ENCODE assay signal across 30 cellular contexts in genomic region chr4:74921490-74921889, GRCh38. TPM values are rescaled to one million over a fixed set of nuclear protein-coding genes. Genes with fewer than 3 reads are reported as not detected.
"Had no signal": no experiment of that assay in that cellular context is flagged by ENCODE, and none has a peak within 500 bp of the region (broad histone marks: within the 10 kb centered on the region; RNA-seq: fewer than 3 reads in every experiment).

No MANE protein-coding gene starts in this region.

- H3K9ac ChIP-seq: neural progenitor cell, parathyroid adenoma had no signal

- ATAC-seq: natural killer cell; psoas muscle; right cardiac atrium; right lobe of liver; stimulated activated effector memory CD8-positive, alpha-beta T cell treated with anti-CD3 and anti-CD28 coated beads, Interleukin-12 subunit alpha, Interleukin-12 subunit beta, amount 100 ng/mL, for 72 hours; stimulated activated naive CD8-positive, alpha-beta T cell treated with anti-CD3 and anti-CD28 coated beads, Interleukin-15, amount 100 ng/mL, for 72 hours; stimulated activated naive CD8-positive, alpha-beta T cell treated with anti-CD3 and anti-CD28 coated beads, Interleukin-15, Interleukin-2, amounts not matched to agents 100 U/mL and 50 U/mL, for 24 hours; upper lobe of right lung had no signal

- H3K4me1 ChIP-seq: neural progenitor cell, parathyroid adenoma, psoas muscle, right lobe of liver, sigmoid colon, suprapubic skin, testis, transverse colon, upper lobe of right lung, uterus had no signal

- H3K27ac Mint-ChIP-seq: natural killer cell; nephron; neural progenitor cell; progenitor cell of endocrine pancreas; stimulated activated effector memory CD8-positive, alpha-beta T cell treated with anti-CD3 and anti-CD28 coated beads, Interleukin-12 subunit alpha, Interleukin-12 subunit beta, amount 100 ng/mL, for 72 hours; stimulated activated naive CD8-positive, alpha-beta T cell treated with anti-CD3 and anti-CD28 coated beads, Interleukin-15, amount 100 ng/mL, for 72 hours; type B pancreatic cell had no signal

- H3K27ac ChIP-seq: neural progenitor cell, ovary, parathyroid adenoma, psoas muscle, right lobe of liver, sigmoid colon, suprapubic skin, testis, tibial artery, transverse colon, upper lobe of right lung, uterus had no signal

- H3K4me2 ChIP-seq: neural progenitor cell had no signal

- H3K27me3 ChIP-seq: neural progenitor cell, ovary, right lobe of liver, sigmoid colon, suprapubic skin, testis, tibial artery, transverse colon, upper lobe of right lung, uterus had no signal

- DNase-seq: natural killer cell; occipital lobe; ovary; posterior cingulate gyrus; psoas muscle; right cardiac atrium; right lobe of liver; sigmoid colon; small intestine; stimulated activated CD4-positive, alpha-beta T cell treated with anti-CD3 and anti-CD28 coated beads, Interleukin-15, amount 100 ng/mL, for 24 hours; stimulated activated CD4-positive, alpha-beta T cell treated with anti-CD3 and anti-CD28 coated beads, Interleukin-2, amount 100 ng/mL, for 24 hours; stimulated activated CD4-positive, alpha-beta T cell treated with anti-CD3 and anti-CD28 coated beads, Interleukin-2, amount 100 ng/mL, for 48 hours; stimulated activated CD4-positive, alpha-beta T cell treated with anti-CD3 and anti-CD28 coated beads, Interleukin-4, amount 100 ng/mL, for 24 hours; stimulated activated naive CD4-positive, alpha-beta T cell; stimulated activated naive CD8-positive, alpha-beta T cell treated with anti-CD3 and anti-CD28 coated beads, Interleukin-15, amount 100 ng/mL, for 72 hours; stimulated activated naive CD8-positive, alpha-beta T cell treated with anti-CD3 and anti-CD28 coated beads, Interleukin-15, Interleukin-2, amounts not matched to agents 100 U/mL and 50 U/mL, for 24 hours; substantia nigra; testis; tibial artery; transverse colon; upper lobe of right lung; uterus had no signal

- H3K4me3 Mint-ChIP-seq: natural killer cell; nephron; neural progenitor cell; stimulated activated effector memory CD8-positive, alpha-beta T cell treated with anti-CD3 and anti-CD28 coated beads, Interleukin-12 subunit alpha, Interleukin-12 subunit beta, amount 100 ng/mL, for 72 hours; stimulated activated naive CD8-positive, alpha-beta T cell treated with anti-CD3 and anti-CD28 coated beads, Interleukin-15, amount 100 ng/mL, for 72 hours; type B pancreatic cell had no signal

- H3K27me3 Mint-ChIP-seq: stimulated activated naive CD8-positive, alpha-beta T cell treated with anti-CD3 and anti-CD28 coated beads, Interleukin-15, amount 100 ng/mL, for 72 hours; type B pancreatic cell had no signal

- H3K79me2 ChIP-seq: parathyroid adenoma had no signal

- H2AFZ ChIP-seq: neural progenitor cell, parathyroid adenoma had no signal

- H3K4me3 ChIP-seq: neural progenitor cell, ovary, psoas muscle, right lobe of liver, sigmoid colon, suprapubic skin, testis, tibial artery, transverse colon, upper lobe of right lung, uterus had no signal

- H3K9me3 ChIP-seq: ovary, psoas muscle, right lobe of liver, sigmoid colon, suprapubic skin, testis, tibial artery, transverse colon, upper lobe of right lung, uterus had no signal

- H3K36me3 ChIP-seq: neural progenitor cell, ovary, right lobe of liver, sigmoid colon, suprapubic skin, tibial artery, transverse colon, upper lobe of right lung, uterus had no signal

- H3K9me3 Mint-ChIP-seq: nephron; neural progenitor cell; stimulated activated effector memory CD8-positive, alpha-beta T cell treated with anti-CD3 and anti-CD28 coated beads, Interleukin-12 subunit alpha, Interleukin-12 subunit beta, amount 100 ng/mL, for 72 hours; stimulated activated naive CD8-positive, alpha-beta T cell treated with anti-CD3 and anti-CD28 coated beads, Interleukin-15, amount 100 ng/mL, for 72 hours; type B pancreatic cell had no signal

- H3K36me3 Mint-ChIP-seq: natural killer cell; neural progenitor cell; stimulated activated effector memory CD8-positive, alpha-beta T cell treated with anti-CD3 and anti-CD28 coated beads, Interleukin-12 subunit alpha, Interleukin-12 subunit beta, amount 100 ng/mL, for 72 hours; type B pancreatic cell had no signal

- FAIRE-seq: small intestine had no signal

- H3K4me1 Mint-ChIP-seq: natural killer cell; nephron; neural progenitor cell; stimulated activated effector memory CD8-positive, alpha-beta T cell treated with anti-CD3 and anti-CD28 coated beads, Interleukin-12 subunit alpha, Interleukin-12 subunit beta, amount 100 ng/mL, for 72 hours; stimulated activated naive CD8-positive, alpha-beta T cell treated with anti-CD3 and anti-CD28 coated beads, Interleukin-15, amount 100 ng/mL, for 72 hours had no signal

RNA-seq across cellular contexts. Expression of gene PARM1, which starts 11.4 kb away (rescaled TPM):
- total RNA-seq: osteoblast had no signal
